Comparison of ENCODE assay signal across 15 cellular contexts in genomic region chr17:61485067-61485775, GRCh38. TPM values are rescaled to one million over a fixed set of nuclear protein-coding genes. Genes with fewer than 3 reads are reported as not detected.
A peak's percentile ranks its signal among the peaks of the same experiment; 100 is the strongest.
DNase-seq lines count a peak whose midpoint lies in the region; ATAC-seq, FAIRE-seq and TF ChIP-seq lines count a peak whose summit lies in the region.
"Had no signal": no experiment of that assay in that cellular context is flagged by ENCODE, and none has a peak within 500 bp of the region (broad histone marks: within the 10 kb centered on the region; RNA-seq: fewer than 3 reads in every experiment).

No MANE protein-coding gene starts in this region.

- H3K79me1 ChIP-seq in IMR-90 (ENCODE audit: low read depth in 1 of 2, low read length in 2 of 2), result no peaks in the 10 kb centered on the region
- H3K79me1 ChIP-seq in H1 (ENCODE audit: low read depth, low read length), result no peaks in the 10 kb centered on the region
- no peaks in the 10 kb centered on the region for H3K79me1 ChIP-seq in H9 (ENCODE audit: insufficient read depth, low read depth, low read length, poor library complexity, severe bottlenecking)

- H3K27ac Mint-ChIP-seq in H9, result peak overlapping the region in 1 of 3 experiments; percentile 41; a peak in 1 of 7 replicates
- H3K27ac Mint-ChIP-seq: CD8-positive, alpha-beta memory T cell had no signal

- TF ChIP-seq EP300 in H1 (IDR thresholded peaks at IDR 0.05; ENCODE audit: borderline replicate concordance in 1 of 2, low read depth in 2 of 2, low read length in 2 of 2) (no peak), stomach (IDR thresholded peaks at IDR 0.05) (no peak)

- dilution Hi-C loops in IMR-90 (cut with HindIII; ENCODE audit: low sequenced_read_pairs, unreplicated experiment), result no loop called here

- H3K4me3 Mint-ChIP-seq in H9, result no peak overlapping the region
- H3K4me3 Mint-ChIP-seq: CD8-positive, alpha-beta memory T cell had no signal

- H3K36me3 Mint-ChIP-seq in H9 (ENCODE audit: insufficient read depth in 1 of 3, low read depth in 3 of 3), result no peaks in the 10 kb centered on the region
- H3K36me3 Mint-ChIP-seq: CD8-positive, alpha-beta memory T cell had no signal

- no peak overlapping the region for H2BK12ac ChIP-seq in H1 (ENCODE audit: low read depth, low read length)
- H2BK12ac ChIP-seq in H9 (ENCODE audit: insufficient read length, low read depth, low read length), result no peak overlapping the region

- ATAC-seq in IMR-90 (ENCODE audit: low read depth) (no peak), GM21619 (IDR thresholded peaks at IDR 0.05; ENCODE audit: unreplicated experiment) (no peak)

- intact Hi-C loops in IMR-90 (cut with micrococcal nuclease), result no loop called here
- intact Hi-C loops in stomach (cut with DNase I; ENCODE audit: low total_unique reads), result no loop called here

- H3K36me3 ChIP-seq in GM23248 (ENCODE audit: low read depth), result no peaks in the 10 kb centered on the region
- H3K36me3 ChIP-seq in IMR-90 (ENCODE audit: control insufficient read depth, insufficient read depth, low read length), result no peaks in the 10 kb centered on the region
- H3K36me3 ChIP-seq in H1 (ENCODE audit: control insufficient read depth in 2 of 4, insufficient read depth in 4 of 4, low read length in 3 of 4), result no peaks in the 10 kb centered on the region
- H3K36me3 ChIP-seq in stomach, result no peaks in the 10 kb centered on the region
- H3K36me3 ChIP-seq: SJCRH30 had no signal

- TF ChIP-seq RAD21 in IMR-90 (IDR thresholded peaks at IDR 0.05; ENCODE audit: low read length) (no peak), H1 (IDR thresholded peaks at IDR 0.05 in 1 of 2, conservative IDR thresholded peaks at IDR 0.05 in 1 of 2; ENCODE audit: low read depth in 2 of 2, low read length in 2 of 2) (no peak)

- H2BK20ac ChIP-seq in IMR-90 (ENCODE audit: low read depth, low read length), result no peak overlapping the region
- no peak overlapping the region for H2BK20ac ChIP-seq in H1 (ENCODE audit: low read length)
- H2BK20ac ChIP-seq in H9 (ENCODE audit: low read depth, low read length, poor library complexity, severe bottlenecking), result no peak overlapping the region

- no peak overlapping the region for H2AK9ac ChIP-seq in IMR-90 (replicated peaks; ENCODE audit: low read depth, low read length, poor library complexity)

- H3K4me1 Mint-ChIP-seq in H9, result peaks cover 10 to 19% of the 10 kb centered on the region in 2 experiments
- H3K4me1 Mint-ChIP-seq: CD8-positive, alpha-beta memory T cell had no signal

- H2BK120ac ChIP-seq in IMR-90 (ENCODE audit: low read depth, low read length) (no peak overlapping the region), H1 (replicated peaks; ENCODE audit: low read depth, low read length) (no peak overlapping the region), H9 (ENCODE audit: low read depth, low read length, poor library complexity, severe bottlenecking) (no peak overlapping the region)

- H3K4me2 ChIP-seq in GM23248 (ENCODE audit: unreplicated experiment), result no peak overlapping the region
- no peak overlapping the region for H3K4me2 ChIP-seq in IMR-90 (ENCODE audit: low read depth, low read length)
- H3K4me2 ChIP-seq in H1 (ENCODE audit: insufficient read depth in 1 of 2, low read depth in 2 of 2, low read length in 2 of 2), result no peak overlapping the region
- H3K4me2 ChIP-seq in H9 (ENCODE audit: insufficient read depth, insufficient read length, low read length), result no peak overlapping the region
- H3K4me2 ChIP-seq: KMS-11 had no signal

- H3K4me1 ChIP-seq in GM23248 (ENCODE audit: insufficient read depth) (no peaks in the 10 kb centered on the region), IMR-90 (ENCODE audit: control insufficient read depth, insufficient read depth, low read length) (peaks cover 3% of the 10 kb centered on the region; the same call in 1 of the 2 replicates), H1 (replicated peaks in 1 of 4; ENCODE audit: control insufficient read depth in 3 of 4, insufficient read depth in 4 of 4, low read length in 3 of 4) (peaks cover 3 to 5% (median 4%) of the 10 kb centered on the region in 4 experiments; a peak in 5 of 7 replicates), stomach (peaks cover 0 to 4% (median 2%) of the 10 kb centered on the region in 4 donors), H9 (ENCODE audit: insufficient read depth, low read length) (no peaks in the 10 kb centered on the region; the same call in 1 of the 2 replicates)

- H2BK15ac ChIP-seq in IMR-90 (ENCODE audit: low read depth, low read length) (no peak overlapping the region), H1 (ENCODE audit: low read length) (no peak overlapping the region), H9 (ENCODE audit: low read depth, low read length) (no peak overlapping the region; the same call in 1 of the 2 replicates)

- WGBS in GM23248 (ENCODE audit: low coverage in 1 of 2, low lambda C conversion rate in 2 of 2, missing lambda C conversion rate in 2 of 2), 2 experiments, result 78 to 82% methylated on average over 8 of the region's 8 CpGs
- no CpG with 5 or more reads among the region's 8 CpGs for WGBS in IMR-90 (ENCODE audit: extremely low coverage in 2 of 2, insufficient read length in 1 of 2), 2 experiments
- WGBS in H1 (ENCODE audit: extremely low coverage in 1 of 2, insufficient coverage in 1 of 2, insufficient read length in 1 of 2, insufficient replicate concordance in 2 of 2, low coverage in 1 of 2, low lambda C conversion rate in 2 of 2, missing lambda C conversion rate in 1 of 2), 2 experiments, result 91% methylated on average over 7 of the region's 8 CpGs; no CpG with 5 or more reads in 1 of the 2 experiments
- WGBS in stomach, 5 donors, result 87 to 92% (median 87%) methylated on average over 7 to 8 of the region's 8 CpGs
- WGBS in H9 (ENCODE audit: extremely low coverage, insufficient read length, low lambda C conversion rate), result no CpG with 5 or more reads among the region's 8 CpGs

- no TSS peak for BruUV-seq in IMR-90 (replicated peaks; lab: Mats Ljungman, UMichigan)

- POLR2A ChIA-PET in IMR-90 (lab: Charles Lee; ENCODE audit: unreplicated experiment) (no interaction called here), H1 (lab: Charles Lee; ENCODE audit: partially characterized antibody) (no interaction called here)

- no peaks in the 10 kb centered on the region for H3K9me2 ChIP-seq in GM23248 (ENCODE audit: insufficient read depth)

- H3K56ac ChIP-seq in IMR-90 (ENCODE audit: extremely low read depth, insufficient read depth, low read length) (no peak overlapping the region), H1 (replicated peaks; ENCODE audit: insufficient read length, low read depth, low read length) (no peak overlapping the region), H9 (ENCODE audit: insufficient read length, low read depth, low read length) (no peak overlapping the region)

- H3T11ph ChIP-seq in H9 (ENCODE audit: low read length), result no peak overlapping the region

- CTCF ChIA-PET in IMR-90 (lab: Yijun Ruan, JAX), result no interaction called here
- CTCF ChIA-PET in H1 (lab: Charles Lee; ENCODE audit: partially characterized antibody), result interaction anchor here (0.5 to 12.2 kb wide), 8 partner anchors 10 to 119 kb away, joined by 3 to 171 read pairs (median 3); no protein-coding TSS in a partner anchor

- no peak overlapping the region for H4K5ac ChIP-seq in IMR-90 (ENCODE audit: low read depth, low read length)
- H4K5ac ChIP-seq in H1 (ENCODE audit: insufficient read length, low read depth, low read length), result no peak overlapping the region
- H4K5ac ChIP-seq in H9 (ENCODE audit: insufficient read length, low read depth, low read length), result no peak overlapping the region

- DNase-seq in GM23248 (peak; percentile 19), IMR-90 (peak; percentile 45), H1 (ENCODE audit: low read depth in 1 of 2, low spot score in 2 of 2) (no peak), stomach (peak; percentile 3), H9 (no peak)
- no peak for DNase-seq in activated CD8-positive, alpha-beta memory T cell treated with anti-CD3 and anti-CD28 coated beads, Interleukin-2, amount 50 U/mL, for 4 hours
- DNase-seq: CD8-positive, alpha-beta memory T cell; DND-41; NCI-H1417 treated with DMSO at 0.1 percent for 48 hours; NCI-H2029 treated with DMSO at 0.1 percent for 48 hours; NCI-H524 had no signal

- peaks cover 4% of the 10 kb centered on the region for H3K27me3 Mint-ChIP-seq in H9 (ENCODE audit: low read depth)

- no peaks in the 10 kb centered on the region for H3F3A ChIP-seq in GM23248 (ENCODE audit: insufficient read depth)

- H3K9ac ChIP-seq in GM23248 (no peak overlapping the region), IMR-90 (ENCODE audit: low read depth, low read length) (no peak overlapping the region), H1 (replicated peaks in 1 of 4; ENCODE audit: extremely low read depth in 1 of 4, low read depth in 3 of 4, low read length in 3 of 4) (no peak overlapping the region), H9 (ENCODE audit: extremely low read depth, insufficient read length, low read length) (no peak overlapping the region)
- H3K9ac ChIP-seq: KMS-11 had no signal

- no peak overlapping the region for H3K4me3 ChIP-seq in GM23248
- no peak overlapping the region for H3K4me3 ChIP-seq in IMR-90 (ENCODE audit: insufficient read depth, low read depth, low read length)
- H3K4me3 ChIP-seq in H1 (ENCODE audit: extremely low read depth in 1 of 4, insufficient read depth in 2 of 4, low read depth in 3 of 4, low read length in 4 of 4), result no peak overlapping the region
- no peak overlapping the region for H3K4me3 ChIP-seq in stomach
- H3K4me3 ChIP-seq: SJCRH30 had no signal

- H3K23ac ChIP-seq in IMR-90 (ENCODE audit: low read depth, low read length) (no peak overlapping the region), H1 (ENCODE audit: insufficient read length) (no peak overlapping the region), H9 (ENCODE audit: insufficient read length, low read depth, low read length) (no peak overlapping the region)

- no peak overlapping the region for H4K91ac ChIP-seq in IMR-90 (ENCODE audit: insufficient read depth, low read depth, low read length)
- no peak overlapping the region for H4K91ac ChIP-seq in H1 (replicated peaks; ENCODE audit: insufficient read length, low read length)
- H4K91ac ChIP-seq in H9 (ENCODE audit: insufficient read length, low read depth, low read length), result no peak overlapping the region

- H4K8ac ChIP-seq in IMR-90 (ENCODE audit: low read depth in 2 of 2, low read length in 2 of 2), result no peak overlapping the region
- H4K8ac ChIP-seq in H1 (ENCODE audit: extremely low read depth, insufficient read depth, low read length), result no peak overlapping the region
- H4K8ac ChIP-seq in H9 (replicated peaks; ENCODE audit: insufficient read length, low read depth, low read length), result no peak overlapping the region

- H3K4ac ChIP-seq in IMR-90 (ENCODE audit: low read depth, low read length) (no peak overlapping the region), H1 (replicated peaks; ENCODE audit: insufficient read length, low read depth, low read length) (no peak overlapping the region), H9 (ENCODE audit: low read depth, low read length) (no peak overlapping the region)

- no peak overlapping the region for H3K27ac ChIP-seq in GM23248
- no peak overlapping the region for H3K27ac ChIP-seq in IMR-90 (ENCODE audit: insufficient read depth, low read length)
- no peak overlapping the region for H3K27ac ChIP-seq in H1 (ENCODE audit: low read depth, low read length)
- no peak overlapping the region for H3K27ac ChIP-seq in stomach
- no peak overlapping the region for H3K27ac ChIP-seq in H9 (ENCODE audit: insufficient read length, low read depth, low read length)
- H3K27ac ChIP-seq: KMS-11, SJCRH30 had no signal

- H3K9me3 ChIP-seq in GM23248 (ENCODE audit: low read depth), result no peaks in the 10 kb centered on the region
- no peaks in the 10 kb centered on the region for H3K9me3 ChIP-seq in IMR-90 (ENCODE audit: control insufficient read depth, insufficient read depth, low read length)
- no peaks in the 10 kb centered on the region for H3K9me3 ChIP-seq in H1 (ENCODE audit: insufficient read depth in 2 of 2, low read depth in 1 of 2, low read length in 1 of 2)
- H3K9me3 ChIP-seq in stomach, result no peaks in the 10 kb centered on the region
- no peaks in the 10 kb centered on the region for H3K9me3 ChIP-seq in H9 (ENCODE audit: control insufficient read depth, low read depth, low read length)
- H3K9me3 ChIP-seq: SJCRH30 had no signal

- no peak for FAIRE-seq in H1 (lab: Jason Lieb, UNC)

- H3K23me2 ChIP-seq in H1 (ENCODE audit: low read depth, low read length) (no peaks in the 10 kb centered on the region), H9 (ENCODE audit: insufficient read length, low read depth, low read length, poor library complexity, severe bottlenecking) (peaks cover 3% of the 10 kb centered on the region)

- 0 out of 2 replicates have a peak, but pooled peaks cover 2% of the 10 kb centered on the region for H3K9me1 ChIP-seq in IMR-90 (ENCODE audit: insufficient read depth, low read length)

- H3K14ac ChIP-seq in IMR-90 (replicated peaks; ENCODE audit: low read depth, low read length), result no peak overlapping the region
- H3K14ac ChIP-seq in H1 (ENCODE audit: insufficient read length), result no peak overlapping the region
- H3K14ac ChIP-seq in H9 (ENCODE audit: insufficient read depth, low read length), result no peak overlapping the region

- no peak overlapping the region for H2AK5ac ChIP-seq in IMR-90 (ENCODE audit: low read depth, low read length)
- H2AK5ac ChIP-seq in H1 (ENCODE audit: low read depth, low read length), result no peak overlapping the region
- no peak overlapping the region for H2AK5ac ChIP-seq in H9 (ENCODE audit: insufficient read length, low read length)

- H3K9me3 Mint-ChIP-seq in H9, result no peaks in the 10 kb centered on the region; a peak in 1 of 5 replicates
- H3K9me3 Mint-ChIP-seq: CD8-positive, alpha-beta memory T cell had no signal

- H3K79me2 ChIP-seq in GM23248 (ENCODE audit: insufficient read depth) (no peaks in the 10 kb centered on the region), H1 (ENCODE audit: control insufficient read depth in 1 of 2, insufficient read depth in 2 of 2, low read length in 2 of 2) (no peaks in the 10 kb centered on the region), H9 (ENCODE audit: insufficient read depth, low read length) (no peaks in the 10 kb centered on the region)

- H3K18ac ChIP-seq in IMR-90 (ENCODE audit: low read depth, low read length) (no peak overlapping the region), H1 (ENCODE audit: extremely low read depth, low read length) (no peak overlapping the region), H9 (ENCODE audit: insufficient read length, low read depth, low read length) (no peak overlapping the region)

- H2BK5ac ChIP-seq in IMR-90 (ENCODE audit: low read depth, low read length, poor library complexity, severe bottlenecking) (no peak overlapping the region), H1 (ENCODE audit: low read depth, low read length) (no peak overlapping the region), H9 (ENCODE audit: insufficient read length, low read length) (no peak overlapping the region)

- no peaks in the 10 kb centered on the region for H3K27me3 ChIP-seq in GM23248 (replicated peaks; ENCODE audit: insufficient read depth)
- peaks cover 4% of the 10 kb centered on the region; the same call in 1 of the 2 replicates for H3K27me3 ChIP-seq in IMR-90 (ENCODE audit: control insufficient read depth, insufficient read depth, low read length)
- H3K27me3 ChIP-seq in H1 (replicated peaks in 1 of 4; ENCODE audit: control insufficient read depth in 3 of 4, extremely low read depth in 1 of 4, insufficient read depth in 3 of 4, low read length in 3 of 4), result no peaks in the 10 kb centered on the region
- peaks cover 0 to 9% (median 0%) of the 10 kb centered on the region in 3 donors for H3K27me3 ChIP-seq in stomach
- no peaks in the 10 kb centered on the region for H3K27me3 ChIP-seq in H9 (ENCODE audit: insufficient read depth, low read length)
- H3K27me3 ChIP-seq: SJCRH30 had no signal

- H2AFZ ChIP-seq in GM23248, result no peak overlapping the region
- peak overlapping the region; percentile 17 for H2AFZ ChIP-seq in IMR-90 (replicated peaks; ENCODE audit: low read length, poor library complexity)
- 0 out of 2 replicates have a peak overlapping the region, but pooled peaks have one; percentile 40 for H2AFZ ChIP-seq in H1 (ENCODE audit: low read length)
- H2AFZ ChIP-seq in H9 (ENCODE audit: low read length), result no peak overlapping the region

- no peak for TF ChIP-seq CTCF in IMR-90 (conservative IDR thresholded peaks at IDR 0.05; ENCODE audit: low read depth, low read length)
- no peak for TF ChIP-seq CTCF in H1 (IDR thresholded peaks at IDR 0.05; ENCODE audit: control extremely low read depth in 1 of 3, insufficient read depth in 1 of 3, low read depth in 1 of 3, low read length in 3 of 3)
- no peak for TF ChIP-seq CTCF in stomach (IDR thresholded peaks at IDR 0.05)
- TF ChIP-seq CTCF in H9 (conservative IDR thresholded peaks at IDR 0.05), result no peak

- in situ Hi-C loops in GM23248 (cut with MboI) (no loop called here), IMR-90 (cut with MboI; ENCODE audit: low sequenced_read_pairs) (no loop called here)

- TF ChIP-seq POLR2A in IMR-90 (IDR thresholded peaks at IDR 0.05; ENCODE audit: low read depth, low read length) (no peak), H1 (IDR thresholded peaks at IDR 0.05; ENCODE audit: control extremely low read depth in 1 of 2, low read depth in 2 of 2, low read length in 2 of 2) (no peak), stomach (IDR thresholded peaks at IDR 0.05) (no peak)

- H4K20me1 ChIP-seq in GM23248 (ENCODE audit: insufficient read depth), result no peaks in the 10 kb centered on the region
- H4K20me1 ChIP-seq in IMR-90 (ENCODE audit: insufficient read depth, low read length), result no peaks in the 10 kb centered on the region
- no peaks in the 10 kb centered on the region for H4K20me1 ChIP-seq in H1 (replicated peaks in 1 of 2; ENCODE audit: control insufficient read depth in 1 of 2, insufficient read depth in 2 of 2, low read length in 2 of 2)
- H4K20me1 ChIP-seq in H9 (ENCODE audit: control insufficient read depth, insufficient read depth, insufficient read length), result no peaks in the 10 kb centered on the region

RNA-seq across cellular contexts. Expression of gene TBX4, which starts 33.0 kb away (rescaled TPM):
- not detected in 2 replicates for total RNA-seq in GM23248 (2014; rRNA removed; shearing (Covaris generic))
- not detected in 2 replicates for polyA plus RNA-seq in GM23248 (2016; fragmentation: Nextera tagmentation; extraction: Ambion mirVana)
- 0.28 TPM in 1 of 2 replicates, not detected in the other for total RNA-seq in IMR-90 (2012; rRNA removed)
- 0.05 TPM in 1 of 2 replicates, not detected in the other for polyA plus RNA-seq in IMR-90 (2012; rRNA removed)
- polyA plus RNA-seq in IMR-90 (2012; cell fraction: cytosol; rRNA removed), result 0.04 TPM in 1 of 2 replicates, not detected in the other
- 0.12 and 0.23 TPM in 2 replicates for polyA plus RNA-seq in IMR-90 (2012; cell fraction: nucleus; rRNA removed; ENCODE audit: low replicate concordance)
- not detected in 2 replicates for total RNA-seq in H1 (2021; fragmentation: NEBNext Ultra II Directional; extraction: Animal tissue kit (Norgen Biotek cat#: 25700))
- polyA plus RNA-seq in H1 (2011; rRNA removed), result 0.02 TPM in 1 of 2 replicates, not detected in the other
- polyA plus RNA-seq in H1 (2011; cell fraction: cytosol; rRNA removed), result not detected
- polyA plus RNA-seq in H1 (2011; cell fraction: nucleus; rRNA removed), result not detected
- polyA plus RNA-seq in H1 (2012, experiment 1 of 2), result 0.15 to 0.34 TPM in 2 of 4 replicates, not detected in the others
- 0.04 TPM for polyA plus RNA-seq in H1 (2012, experiment 2 of 2)
- polyA plus RNA-seq in H1 (2013, experiment 1 of 2), result not detected
- polyA plus RNA-seq in H1 (2013, experiment 2 of 2), result 0.02 TPM
- polyA minus RNA-seq in H1 (2011; rRNA and poly(A)+ RNA removed), result not detected in 2 replicates
- not detected for polyA minus RNA-seq in H1 (2011; cell fraction: cytosol; rRNA and poly(A)+ RNA removed)
- polyA minus RNA-seq in H1 (2011; cell fraction: nucleus; rRNA and poly(A)+ RNA removed), result not detected
- total RNA-seq in stomach, result under 1 TPM in 1 of 5 donors, not detected in 4; 0.73 TPM
- under 1 TPM in 1 of 3 donors, not detected in 2; 0.08 TPM for polyA plus RNA-seq in stomach
- total RNA-seq in H9 (2021), result not detected in 2 replicates
- total RNA-seq: CD8-positive, alpha-beta memory T cell; RPMI7951 had no signal
- polyA plus RNA-seq: CD8-positive, alpha-beta memory T cell had no signal

Comparison
In these comparisons a context has a peak if more than half of its experiments do, and no peak if none do; other contexts are left out.
1. DNase-seq: peak in GM23248 (single experiment), IMR-90 (single experiment) and stomach (single experiment); none in H1 (0 of 2), activated CD8-positive, alpha-beta memory T cell treated with anti-CD3 and anti-CD28 coated beads, Interleukin-2, amount 50 U/mL, for 4 hours (single experiment) and H9 (single experiment).
2. H2AFZ ChIP-seq: peak in IMR-90 (single experiment) and H1 (single experiment); none in GM23248 (single experiment) and H9 (single experiment).